In genomic region chr22:30705710-30706651, GRCh38 we compare ENCODE assay signal across 8 cellular contexts. TPM values are rescaled to one million over a fixed set of nuclear protein-coding genes. Genes with fewer than 3 reads are reported as not detected.
A peak's percentile ranks its signal among the peaks of the same experiment; 100 is the strongest.
DNase-seq lines count a peak whose midpoint lies in the region; ATAC-seq lines count a peak whose summit lies in the region.

No MANE protein-coding gene starts in this region.

- H3K36me3 Mint-ChIP-seq in activated CD8-positive, alpha-beta T cell treated with anti-CD3 and anti-CD28 coated beads, Interleukin-2, amount 10 ng/mL, durations not matched to agents 7 days and 5 days (ENCODE audit: low read depth) = peaks cover 3% of the 10 kb centered on the region

- H3K4me1 Mint-ChIP-seq in activated CD8-positive, alpha-beta T cell treated with anti-CD3 and anti-CD28 coated beads, Interleukin-2, amount 10 ng/mL, durations not matched to agents 7 days and 5 days (ENCODE audit: low read depth) = peaks cover 20% of the 10 kb centered on the region

- H3K4me3 Mint-ChIP-seq in activated CD8-positive, alpha-beta T cell treated with anti-CD3 and anti-CD28 coated beads, Interleukin-2, amount 10 ng/mL, durations not matched to agents 7 days and 5 days = no peak overlapping the region

- ATAC-seq in Right ventricle myocardium superior (ENCODE audit: poor library complexity) = no peak
- peak; percentile 58 for ATAC-seq in HG03521 (IDR thresholded peaks at IDR 0.05; ENCODE audit: unreplicated experiment)
- peak; percentile 39 for ATAC-seq in activated CD8-positive, alpha-beta T cell treated with anti-CD3 and anti-CD28 coated beads, Interleukin-2, amount 10 ng/mL, durations not matched to agents 7 days and 5 days
- ATAC-seq in GM18517 (IDR thresholded peaks at IDR 0.05; ENCODE audit: unreplicated experiment) = no peak
- no peak for ATAC-seq in left cardiac atrium

- DNase-seq in cardiac septum (ENCODE audit: low spot score) (peak; percentile 35), Right ventricle myocardium superior (no peak), pons (ENCODE audit: low spot score) (peak; percentile 37), HuH-7.5 (ENCODE audit: low spot score) (no peak), left cardiac atrium (no peak)
- no peak for DNase-seq in activated CD8-positive, alpha-beta T cell treated with anti-CD3 and anti-CD28 coated beads, Interleukin-2, amount 10 ng/mL, durations not matched to agents 7 days and 5 days

- CTCF ChIA-PET in activated CD8-positive, alpha-beta T cell treated with anti-CD3 and anti-CD28 coated beads, Interleukin-2, amount 10 ng/mL, durations not matched to agents 7 days and 5 days (lab: Charles Lee) = interaction anchor here (0.9 to 1.5 kb wide), 4 partner anchors 37 to 316 kb away, joined by 3 to 5 read pairs (median 4); no protein-coding TSS in a partner anchor

- intact Hi-C loops in cardiac septum (cut with DNase I) = no loop called here
- intact Hi-C loops in Right ventricle myocardium superior (cut with DNase I) = no loop called here
- intact Hi-C loops in left cardiac atrium (cut with DNase I) = no loop called here

- H3K27ac Mint-ChIP-seq in activated CD8-positive, alpha-beta T cell treated with anti-CD3 and anti-CD28 coated beads, Interleukin-2, amount 10 ng/mL, durations not matched to agents 7 days and 5 days = peak overlapping the region; percentile 41

- POLR2A ChIA-PET in activated CD8-positive, alpha-beta T cell treated with anti-CD3 and anti-CD28 coated beads, Interleukin-2, amount 10 ng/mL, durations not matched to agents 7 days and 5 days (lab: Charles Lee) = interaction anchor here (1.0 kb wide), 1 partner anchor 36 kb away, joined by 3 read pairs; no protein-coding TSS in a partner anchor

- no peaks in the 10 kb centered on the region for H3K9me3 Mint-ChIP-seq in activated CD8-positive, alpha-beta T cell treated with anti-CD3 and anti-CD28 coated beads, Interleukin-2, amount 10 ng/mL, durations not matched to agents 7 days and 5 days (ENCODE audit: insufficient read depth)

- peaks cover 4% of the 10 kb centered on the region for H3K27me3 Mint-ChIP-seq in activated CD8-positive, alpha-beta T cell treated with anti-CD3 and anti-CD28 coated beads, Interleukin-2, amount 10 ng/mL, durations not matched to agents 7 days and 5 days (ENCODE audit: low read depth)

RNA-seq across cellular contexts. Expression of gene OSBP2, which starts 11.3 kb away (rescaled TPM):
- total RNA-seq in cardiac septum (8.9 TPM), Right ventricle myocardium superior (15.1 TPM), left cardiac atrium (10 to 100 TPM in 1 of 2 donors, 1 to 10 TPM in 1; 4.9 to 11.6 TPM)
- under 1 TPM; 0.42 to 0.55 TPM for total RNA-seq in activated CD8-positive, alpha-beta T cell treated with anti-CD3 and anti-CD28 coated beads, Interleukin-2, amount 10 ng/mL, durations not matched to agents 7 days and 5 days

RNA-seq across cellular contexts. Expression of gene DUSP18, which starts 38.3 kb away (rescaled TPM):
- 3.4 TPM for total RNA-seq in cardiac septum
- total RNA-seq in Right ventricle myocardium superior = 2.2 TPM
- 1 to 10 TPM; 7.0 to 7.6 TPM for total RNA-seq in activated CD8-positive, alpha-beta T cell treated with anti-CD3 and anti-CD28 coated beads, Interleukin-2, amount 10 ng/mL, durations not matched to agents 7 days and 5 days
- 1 to 10 TPM; 3.8 to 5.6 TPM for total RNA-seq in left cardiac atrium

Comparison
In these comparisons a context has a peak if more than half of its experiments do, and no peak if none do; other contexts are left out.
1. DNase-seq: peak in cardiac septum (single experiment) and pons (single experiment); none in Right ventricle myocardium superior (single experiment), activated CD8-positive, alpha-beta T cell treated with anti-CD3 and anti-CD28 coated beads, Interleukin-2, amount 10 ng/mL, durations not matched to agents 7 days and 5 days (single experiment), HuH-7.5 (single experiment) and left cardiac atrium (single experiment).
2. ATAC-seq: peak in HG03521 (single experiment) and activated CD8-positive, alpha-beta T cell treated with anti-CD3 and anti-CD28 coated beads, Interleukin-2, amount 10 ng/mL, durations not matched to agents 7 days and 5 days (single experiment); none in Right ventricle myocardium superior (single experiment), GM18517 (single experiment) and left cardiac atrium (0 of 2).